ENCODE assay signal across 17 cellular contexts in the genomic region with DNA sequence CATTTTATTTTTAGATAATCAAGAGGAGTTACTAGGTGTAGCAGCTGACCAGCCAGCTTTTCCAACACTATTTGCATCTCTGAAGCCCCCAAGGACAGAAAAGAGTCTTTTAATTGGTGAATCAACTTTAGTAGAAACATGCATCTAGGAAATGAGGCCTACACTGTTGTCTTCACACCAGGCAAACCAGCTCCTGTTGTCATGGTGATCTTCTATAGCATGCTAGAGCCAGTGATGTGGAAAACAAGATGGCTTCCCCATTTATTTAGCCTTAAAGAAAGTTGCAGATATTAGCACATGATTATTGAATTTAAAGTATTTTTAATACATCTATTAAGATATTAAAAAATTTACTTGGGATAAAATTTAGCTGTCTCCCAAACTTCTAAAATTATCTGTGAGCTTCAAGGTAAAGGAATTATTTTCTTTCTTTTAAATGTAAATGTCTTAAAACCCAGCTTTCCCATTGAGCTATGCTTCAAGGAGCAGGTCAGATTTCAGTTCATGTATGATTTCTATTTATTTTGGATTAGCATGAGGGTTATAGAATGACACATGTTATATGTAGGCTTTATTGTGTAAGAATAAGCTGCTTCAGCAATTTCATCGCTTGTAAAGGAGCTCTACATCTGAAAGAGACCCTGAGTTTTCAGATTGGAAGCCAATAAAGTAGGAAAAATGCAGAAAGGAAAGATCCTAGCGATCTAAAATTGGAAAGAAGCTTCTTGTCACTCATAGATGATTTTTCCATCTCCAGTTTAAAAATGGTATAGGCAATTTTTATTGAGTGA.
DNase-seq lines count a peak whose midpoint lies in the region; ATAC-seq and TF ChIP-seq lines count a peak whose summit lies in the region.
"Had no signal": no experiment of that assay in that cellular context is flagged by ENCODE, and none has a peak within 500 bp of the region (broad histone marks: within the 10 kb centered on the region; RNA-seq: fewer than 3 reads in every experiment).

No MANE protein-coding gene starts in this region.

- H3K9me3 ChIP-seq in heart right ventricle: no peaks in the 10 kb centered on the region
- H3K9me3 ChIP-seq: BLaER1 treated with 17β-estradiol and CSF1 and Interleukin-3, amounts not matched to agents 10 nM and 100 nM; neutrophil had no signal

- H3K4me1 ChIP-seq in heart right ventricle: peaks cover 0 to 29% (median 8%) of the 10 kb centered on the region in 9 donors

- TF ChIP-seq CTCF in heart right ventricle (IDR thresholded peaks at IDR 0.05): no peak

- intact Hi-C loops in heart right ventricle (cut with DNase I): no loop called here

- H3K27ac ChIP-seq in heart right ventricle: no peak overlapping the region
- H3K27ac ChIP-seq: BLaER1 treated with 17β-estradiol and CSF1 and Interleukin-3, amounts not matched to agents 10 nM and 100 nM; KMS-11; neutrophil had no signal

- WGBS in heart right ventricle, 2 donors: 89 to 96% methylated on average over 2 of the region's 2 CpGs

- H3K27me3 ChIP-seq in H7 (ENCODE audit: control insufficient read depth, insufficient read depth, low read length) (no peaks in the 10 kb centered on the region), heart right ventricle (no peaks in the 10 kb centered on the region)
- H3K27me3 ChIP-seq: BLaER1 treated with 17β-estradiol and CSF1 and Interleukin-3, amounts not matched to agents 10 nM and 100 nM; neutrophil had no signal

- DNase-seq in H7 (peak; percentile 45), NCI-H748 (lab: John Stamatoyannopoulos, UW; ENCODE audit: unreplicated experiment) (peak; percentile 76), iPS-NIHi7 (ENCODE audit: extremely low spot score) (peak; percentile 30), heart right ventricle (no peak), occipital lobe (lab: John Stamatoyannopoulos, UW) (no peak), NCI-H1930 (lab: John Stamatoyannopoulos, UW) (no peak)
- DNase-seq: activated CD4-positive, alpha-beta T cell treated with anti-CD3 and anti-CD28 coated beads for 1 hour; erythroblast; hypothalamus; NCI-H2081; small intestine had no signal

- H3K36me3 ChIP-seq in H7 (replicated peaks; ENCODE audit: control insufficient read depth, insufficient read depth, low read length): no peaks in the 10 kb centered on the region
- H3K36me3 ChIP-seq in heart right ventricle: no peaks in the 10 kb centered on the region
- H3K36me3 ChIP-seq: BLaER1 treated with 17β-estradiol and CSF1 and Interleukin-3, amounts not matched to agents 10 nM and 100 nM; neutrophil had no signal

- ATAC-seq in GM18502 (IDR thresholded peaks at IDR 0.05; ENCODE audit: poor library complexity, unreplicated experiment) (peak; percentile 39), heart right ventricle (no peak), GM21786 (IDR thresholded peaks at IDR 0.05; ENCODE audit: unreplicated experiment) (no peak)

- H3K4me3 ChIP-seq in H7 (ENCODE audit: insufficient read depth, low read depth, low read length): no peak overlapping the region
- H3K4me3 ChIP-seq in heart right ventricle: no peak overlapping the region
- H3K4me3 ChIP-seq: BLaER1 treated with 17β-estradiol and CSF1 and Interleukin-3, amounts not matched to agents 10 nM and 100 nM; lung had no signal

Comparison
In these comparisons a context has a peak if more than half of its experiments do, and no peak if none do; other contexts are left out.
1. DNase-seq: peak in H7 (single experiment), NCI-H748 (single experiment) and iPS-NIHi7 (single experiment); none in heart right ventricle (0 of 2), occipital lobe (single experiment) and NCI-H1930 (0 of 2).